In the genomic region with DNA sequence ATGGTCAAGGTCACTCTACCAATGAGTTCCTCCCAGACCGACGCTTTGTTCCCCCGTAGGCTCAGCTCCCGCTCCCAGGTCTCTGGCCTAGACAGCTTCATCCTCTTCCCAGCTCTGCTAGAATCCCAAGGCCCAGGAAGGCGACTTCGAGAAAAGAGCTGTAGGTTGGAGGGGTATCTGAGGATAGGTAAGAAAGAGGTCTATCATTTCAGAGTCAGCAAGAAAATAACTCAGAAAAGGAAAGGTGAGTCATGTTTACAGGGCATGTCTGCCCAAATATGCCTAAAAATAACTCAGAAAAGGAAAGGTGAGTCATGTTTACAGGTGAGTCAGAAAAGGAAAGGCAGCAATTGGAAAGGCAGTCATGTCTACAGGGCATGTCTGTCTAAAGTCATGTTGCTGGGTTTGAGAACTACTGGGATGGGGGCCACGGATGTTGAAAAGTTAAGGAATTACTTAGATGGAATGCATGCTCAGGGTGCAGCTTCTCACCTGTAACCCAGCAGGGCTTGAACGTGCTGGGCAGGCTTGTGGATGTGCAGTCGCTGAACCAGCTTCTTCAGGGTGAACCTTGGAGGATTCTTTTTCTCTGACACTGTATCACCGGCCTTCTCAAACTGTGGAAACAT, we compare ENCODE assay signal across 10 cellular contexts. TPM values are rescaled to one million over a fixed set of nuclear protein-coding genes. Genes with fewer than 3 reads are reported as not detected.
A peak's percentile ranks its signal among the peaks of the same experiment; 100 is the strongest.
DNase-seq lines count a peak whose midpoint lies in the region; ATAC-seq, FAIRE-seq and TF ChIP-seq lines count a peak whose summit lies in the region.
"Had no signal": no experiment of that assay in that cellular context is flagged by ENCODE, and none has a peak within 500 bp of the region (broad histone marks: within the 10 kb centered on the region; RNA-seq: fewer than 3 reads in every experiment).

No MANE protein-coding gene starts in this region.

- peak; percentile 94 for ATAC-seq in HCT116

- no peaks in the 10 kb centered on the region for H3K9me2 ChIP-seq in HCT116 (ENCODE audit: insufficient read depth)

- H3K9ac ChIP-seq in HCT116 (ENCODE audit: low read length) (peak overlapping the region; percentile 60), smooth muscle cell (ENCODE audit: low read depth) (peak overlapping the region; percentile 60)

- H3K27me3 ChIP-seq in HCT116 (ENCODE audit: insufficient read depth, low read length), result no peaks in the 10 kb centered on the region
- no peaks in the 10 kb centered on the region for H3K27me3 ChIP-seq in bronchial epithelial cell (ENCODE audit: control insufficient read depth, insufficient read depth, low read length)
- H3K27me3 ChIP-seq in smooth muscle cell (ENCODE audit: low read depth), result no peaks in the 10 kb centered on the region
- no peaks in the 10 kb centered on the region for H3K27me3 ChIP-seq in testis
- H3K27me3 ChIP-seq in ovary, result no peaks in the 10 kb centered on the region

- WGBS in smooth muscle cell (ENCODE audit: low lambda C conversion rate), result 87% methylated on average over 10 of the region's 10 CpGs
- WGBS in testis, 2 donors, result 73 to 77% methylated on average over 10 of the region's 10 CpGs
- WGBS in ovary, 3 donors, result 72 to 83% (median 76%) methylated on average over 10 of the region's 10 CpGs

- H3K4me3 ChIP-seq in HCT116 (replicated peaks in 1 of 2; ENCODE audit: low read depth in 1 of 2, low read length in 2 of 2) (peak overlapping the region; percentile 19 to 48), bronchial epithelial cell (ENCODE audit: low read depth, low read length) (no peak overlapping the region), smooth muscle cell (no peak overlapping the region), testis (no peak overlapping the region), ovary (no peak overlapping the region)

- CTCF ChIA-PET in HCT116 (lab: Charles Lee), result interaction anchor here (0.9 to 3.1 kb wide), 2 partner anchors 15 to 26 kb away, joined by 3 to 18 read pairs; no protein-coding TSS in a partner anchor

- TF ChIP-seq POLR2A in HCT116 (IDR thresholded peaks at IDR 0.05; ENCODE audit: borderline replicate concordance, extremely low read depth, insufficient read depth, insufficient read length) (no peak), testis (IDR thresholded peaks at IDR 0.05) (no peak), ovary (IDR thresholded peaks at IDR 0.05) (no peak)

- no peaks in the 10 kb centered on the region for H3K9me3 ChIP-seq in HCT116 (ENCODE audit: control insufficient read depth in 1 of 2, insufficient read depth in 1 of 2, low read depth in 1 of 2, low read length in 2 of 2)
- H3K9me3 ChIP-seq in smooth muscle cell (replicated peaks; ENCODE audit: low read depth), result no peaks in the 10 kb centered on the region
- no peaks in the 10 kb centered on the region for H3K9me3 ChIP-seq in testis
- no peaks in the 10 kb centered on the region for H3K9me3 ChIP-seq in ovary

- H3K4me2 ChIP-seq in HCT116 (ENCODE audit: low read length) (peak overlapping the region; percentile 83), smooth muscle cell (no peak overlapping the region)

- H4K20me1 ChIP-seq in HCT116 (ENCODE audit: insufficient read depth) (no peaks in the 10 kb centered on the region), smooth muscle cell (ENCODE audit: low read depth) (no peaks in the 10 kb centered on the region)

- POLR2A ChIA-PET in HCT116 (lab: Charles Lee), result interaction anchor here (0.7 to 2.1 kb wide), 6 partner anchors 10 to 205 kb away, joined by 3 to 15 read pairs (median 6); partner anchors contain the start of genes PARP2 and TEP1

- DNase-seq in HCT116 (ENCODE audit: low read depth, low spot score) (peak; percentile 74), RKO (ENCODE audit: low spot score) (peak; percentile 88), bronchial epithelial cell (ENCODE audit: low read depth) (peak; percentile 98), smooth muscle cell (lab: John Stamatoyannopoulos, UW; ENCODE audit: unreplicated experiment) (no peak), testis (no peak), posterior vena cava (ENCODE audit: low spot score) (no peak), ovary (no peak)
- DNase-seq: NCI-H526; stimulated activated naive CD4-positive, alpha-beta T cell treated with Interleukin-2 at 50 U/mL for 16 hours had no signal

- no peak for TF ChIP-seq EP300 in ovary (IDR thresholded peaks at IDR 0.05)

- RAD21 ChIA-PET in HCT116 (lab: Charles Lee; ENCODE audit: low non-redundant PET in 1 of 2, low total read pairs in 2 of 2, uncharacterized antibody in 2 of 2, unreplicated experiment in 2 of 2), result interaction anchor here in 1 of 2 experiments (0.7 kb wide), 1 partner anchor 54 kb away, joined by 3 read pairs; the partner anchor contains the start of gene APEX1

- no TSS peak for BruUV-seq in HCT116 (replicated peaks; lab: Mats Ljungman, UMichigan)

- TF ChIP-seq RAD21 in HCT116 (IDR thresholded peaks at IDR 0.05; ENCODE audit: low read depth), result no peak

- H3K79me2 ChIP-seq in HCT116 (ENCODE audit: insufficient read depth, low read length) (no peaks in the 10 kb centered on the region), smooth muscle cell (ENCODE audit: low read depth) (peaks cover 5% of the 10 kb centered on the region)

- TF ChIP-seq CTCF in HCT116 (IDR thresholded peaks at IDR 0.05 in 2 of 3, conservative IDR thresholded peaks at IDR 0.05 in 1 of 3; ENCODE audit: borderline replicate concordance in 1 of 3, insufficient read depth in 1 of 3, low read depth in 2 of 3, low read length in 2 of 3), result no peak
- no peak for TF ChIP-seq CTCF in bronchial epithelial cell (IDR thresholded peaks at IDR 0.05; ENCODE audit: insufficient read depth, low read length, severe bottlenecking)
- TF ChIP-seq CTCF in smooth muscle cell (IDR thresholded peaks at IDR 0.05; ENCODE audit: borderline replicate concordance, insufficient read depth, poor library complexity, severe bottlenecking), result no peak
- TF ChIP-seq CTCF in testis (IDR thresholded peaks at IDR 0.05), result no peak
- TF ChIP-seq CTCF in ovary (IDR thresholded peaks at IDR 0.05), result no peak

- H3K4me1 ChIP-seq in HCT116 (ENCODE audit: control insufficient read depth in 1 of 2, insufficient read depth in 2 of 2, low read length in 2 of 2) (peaks cover 24 to 36% of the 10 kb centered on the region in 2 experiments), smooth muscle cell (ENCODE audit: low read depth) (no peaks in the 10 kb centered on the region), testis (no peaks in the 10 kb centered on the region), ovary (ENCODE audit: insufficient read depth) (no peaks in the 10 kb centered on the region)

- H3K36me3 ChIP-seq in HCT116 (ENCODE audit: control insufficient read depth in 1 of 2, insufficient read depth in 2 of 2, low read length in 2 of 2) (peaks cover 16 to 18% of the 10 kb centered on the region in 2 experiments), bronchial epithelial cell (ENCODE audit: control insufficient read depth, insufficient read depth, low read length) (peaks cover 20% of the 10 kb centered on the region), smooth muscle cell (ENCODE audit: low read depth) (peaks cover 7% of the 10 kb centered on the region), testis (ENCODE audit: low read depth, missing control alignments) (no peaks in the 10 kb centered on the region), ovary (no peaks in the 10 kb centered on the region)

- H3K27ac ChIP-seq in HCT116 (ENCODE audit: low read depth, low read length), result peak overlapping the region; percentile 92
- H3K27ac ChIP-seq in smooth muscle cell (ENCODE audit: low read depth), result peak overlapping the region; percentile 90
- no peak overlapping the region for H3K27ac ChIP-seq in testis
- no peak overlapping the region for H3K27ac ChIP-seq in ovary
- H3K27ac ChIP-seq: HL-60 had no signal

- FAIRE-seq in bronchial epithelial cell (lab: Jason Lieb, UNC), result no peak

- H2AFZ ChIP-seq in HCT116 (ENCODE audit: low read depth, low read length, poor library complexity, severe bottlenecking), result no peak overlapping the region
- no peak overlapping the region for H2AFZ ChIP-seq in smooth muscle cell (ENCODE audit: low read depth)

- intact Hi-C loops in HCT116 (cut with micrococcal nuclease), result no loop called here
- intact Hi-C loops in testis (cut with DNase I; ENCODE audit: low total_unique reads), result no loop called here
- intact Hi-C loops in posterior vena cava (cut with DNase I), result loop anchor here in 1 of 2 donors (1.0 to 5.0 kb wide), 2 partner anchors 20 to 131 kb away; no protein-coding TSS in a partner anchor
- intact Hi-C loops in ovary (cut with DNase I), result no loop called here

- H3F3A ChIP-seq in smooth muscle cell (ENCODE audit: low read depth), result no peaks in the 10 kb centered on the region

RNA-seq across cellular contexts. Expression of gene TEP1, which starts 12.2 kb away (rescaled TPM):
- total RNA-seq in HCT116 (2021; ENCODE audit: unreplicated experiment) (22.4 TPM), bronchial epithelial cell (9.7 and 10.2 TPM in 2 replicates), smooth muscle cell (10.0 and 10.3 TPM in 2 replicates), testis (10 to 100 TPM; 16.5 to 19.1 TPM), posterior vena cava (10 to 100 TPM; 36.1 to 38.7 TPM), ovary (10 to 100 TPM in 6 of 7 donors, 1 to 10 TPM in 1; 8.2 to 24.0 (median 18.2) TPM)
- polyA plus RNA-seq in HCT116 (2012), result 12.9 and 13.3 TPM in 2 replicates
- polyA plus RNA-seq in smooth muscle cell (3.9 and 4.0 TPM in 2 replicates), testis (ENCODE audit: insufficient read depth, low read depth, low replicate concordance) (11.6 TPM), ovary (10 to 100 TPM in 1 of 2 donors, 1 to 10 TPM in 1; 8.5 to 29.1 TPM)

RNA-seq across cellular contexts. Expression of gene KLHL33, which starts 34.9 kb away (rescaled TPM):
- total RNA-seq in HCT116 (2021; ENCODE audit: unreplicated experiment) (0.05 TPM), bronchial epithelial cell (not detected in 2 replicates), smooth muscle cell (not detected in 2 replicates), testis (1 to 10 TPM; 1.2 to 1.6 TPM), posterior vena cava (1 to 10 TPM in 1 of 2 donors, under 1 TPM in 1; 0.52 to 1.2 TPM), ovary (1 to 10 TPM in 2 of 7 donors, under 1 TPM in 5; under 0.01 to 1.2 (median 0.72) TPM)
- polyA plus RNA-seq in HCT116 (2012), result 0.03 and 0.04 TPM in 2 replicates
- polyA plus RNA-seq in smooth muscle cell (0.04 and 0.08 TPM in 2 replicates), testis (ENCODE audit: insufficient read depth, low read depth, low replicate concordance) (0.67 TPM), ovary (1 to 10 TPM in 1 of 2 donors, under 1 TPM in 1; 0.73 to 1.1 TPM)

RNA-seq across cellular contexts. Expression of gene OSGEP, which starts 53.5 kb away (rescaled TPM):
- total RNA-seq in HCT116 (2021; ENCODE audit: unreplicated experiment) (21.8 TPM), bronchial epithelial cell (15.0 and 15.4 TPM in 2 replicates), smooth muscle cell (33.3 and 41.3 TPM in 2 replicates), testis (10 to 100 TPM; 47.2 to 58.8 TPM), posterior vena cava (10 to 100 TPM; 24.4 to 28.7 TPM), ovary (10 to 100 TPM; 31.8 to 68.8 (median 37.6) TPM)
- polyA plus RNA-seq in HCT116 (2012), result 15.0 and 18.1 TPM in 2 replicates
- polyA plus RNA-seq in smooth muscle cell (18.4 and 21.7 TPM in 2 replicates), testis (ENCODE audit: insufficient read depth, low read depth, low replicate concordance) (19.9 TPM), ovary (10 to 100 TPM; 38.1 to 39.4 TPM)

RNA-seq across cellular contexts. Expression of gene APEX1, which starts 53.9 kb away (rescaled TPM):
- total RNA-seq in HCT116 (2021; ENCODE audit: unreplicated experiment), result 235 TPM
- polyA plus RNA-seq in HCT116 (2012), result 156 and 191 TPM in 2 replicates
- total RNA-seq in bronchial epithelial cell, result 25.3 and 56.1 TPM in 2 replicates
- 51.2 and 81.6 TPM in 2 replicates for total RNA-seq in smooth muscle cell
- polyA plus RNA-seq in smooth muscle cell, result 116 and 118 TPM in 2 replicates
- total RNA-seq in testis, result 10 to 100 TPM; 56.7 to 76.2 TPM
- polyA plus RNA-seq in testis (ENCODE audit: insufficient read depth, low read depth, low replicate concordance), result 67.8 TPM
- 10 to 100 TPM; 74.3 to 96.2 TPM for total RNA-seq in posterior vena cava
- 100 to 1,000 TPM; 141 to 172 (median 159) TPM for total RNA-seq in ovary
- polyA plus RNA-seq in ovary, result 100 to 1,000 TPM; 182 to 292 TPM

RNA-seq across cellular contexts. Expression of gene PARP2, which starts 57.6 kb away (rescaled TPM):
- total RNA-seq in HCT116 (2021; ENCODE audit: unreplicated experiment), result 51.8 TPM
- polyA plus RNA-seq in HCT116 (2012), result 36.1 and 46.7 TPM in 2 replicates
- total RNA-seq in bronchial epithelial cell, result 7.9 and 11.6 TPM in 2 replicates
- total RNA-seq in smooth muscle cell, result 24.0 and 29.2 TPM in 2 replicates
- polyA plus RNA-seq in smooth muscle cell, result 37.3 and 38.7 TPM in 2 replicates
- total RNA-seq in testis, result 10 to 100 TPM; 38.1 to 50.7 TPM
- 40.0 TPM for polyA plus RNA-seq in testis (ENCODE audit: insufficient read depth, low read depth, low replicate concordance)
- 10 to 100 TPM; 11.9 to 15.5 TPM for total RNA-seq in posterior vena cava
- 10 to 100 TPM in 5 of 7 donors, 1 to 10 TPM in 2; 7.1 to 25.6 (median 22.8) TPM for total RNA-seq in ovary
- 10 to 100 TPM; 16.5 to 38.7 TPM for polyA plus RNA-seq in ovary

Comparison
In these comparisons a context has a peak if more than half of its experiments do, and no peak if none do; other contexts are left out.
1. DNase-seq: peak in HCT116 (single experiment), RKO (single experiment) and bronchial epithelial cell (single experiment); none in smooth muscle cell (single experiment), testis (single experiment), posterior vena cava (single experiment) and ovary (0 of 5).
2. H3K27ac ChIP-seq: peak in HCT116 (single experiment) and smooth muscle cell (single experiment); none in testis (0 of 2) and ovary (0 of 2).
3. H3K4me3 ChIP-seq: peak in HCT116 (2 of 2); none in bronchial epithelial cell (single experiment), smooth muscle cell (single experiment), testis (0 of 2) and ovary (single experiment).